ENCODE assay signal across 8 cellular contexts in genomic region chr12:126663304-126664094, GRCh38.
DNase-seq lines count a peak whose midpoint lies in the region; ATAC-seq, FAIRE-seq and TF ChIP-seq lines count a peak whose summit lies in the region.

No MANE protein-coding gene starts in this region.

- H3K4me3 ChIP-seq in DND-41 (ENCODE audit: low read depth in 1 of 2, low read length in 2 of 2), result no peak overlapping the region
- no peak overlapping the region for H3K4me3 ChIP-seq in keratinocyte (ENCODE audit: control insufficient read depth in 2 of 3, extremely low read depth in 1 of 3, insufficient read depth in 2 of 3, low read depth in 1 of 3, low read length in 3 of 3)
- no peak overlapping the region for H3K4me3 ChIP-seq in upper lobe of left lung
- no peak overlapping the region for H3K4me3 ChIP-seq in mucosa of descending colon

- H3K4me1 ChIP-seq in DND-41 (ENCODE audit: insufficient read depth, low read length) (no peaks in the 10 kb centered on the region), keratinocyte (ENCODE audit: control insufficient read depth, extremely low read depth, insufficient read depth, low read length) (no peaks in the 10 kb centered on the region), upper lobe of left lung (peaks cover 0 to 3% (median 0%) of the 10 kb centered on the region in 4 donors), mucosa of descending colon (ENCODE audit: low read depth) (no peaks in the 10 kb centered on the region)

- dilution Hi-C loops in keratinocyte (cut with MboI; ENCODE audit: extremely low pct_ligation_motif_present, low sequenced_read_pairs), result no loop called here

- H3K27me3 ChIP-seq in DND-41 (ENCODE audit: insufficient read depth, low read length, poor library complexity), result no peaks in the 10 kb centered on the region
- no peaks in the 10 kb centered on the region for H3K27me3 ChIP-seq in keratinocyte (ENCODE audit: control insufficient read depth, extremely low read depth, insufficient read depth, low read length)
- H3K27me3 ChIP-seq in upper lobe of left lung, result no peaks in the 10 kb centered on the region

- DNase-seq in DND-41, result no peak
- DNase-seq in HFFc6, result peak; percentile 1
- peak; percentile 29 for DNase-seq in RPMI8226
- DNase-seq in keratinocyte (ENCODE audit: low read depth, low spot score), result no peak
- DNase-seq in posterior vena cava (ENCODE audit: low spot score), result no peak
- DNase-seq in upper lobe of left lung, result no peak
- no peak for DNase-seq in mucosa of descending colon

- intact Hi-C loops in posterior vena cava (cut with DNase I) (no loop called here), mucosa of descending colon (cut with DNase I, micrococcal nuclease) (no loop called here)

- WGBS in upper lobe of left lung, 2 donors, result 46% methylated on average over 6 of the region's 6 CpGs

- H2AFZ ChIP-seq in DND-41 (ENCODE audit: low read depth, low read length), result no peak overlapping the region
- no peak overlapping the region for H2AFZ ChIP-seq in keratinocyte (ENCODE audit: control insufficient read depth, low read length)

- H3K9me3 ChIP-seq in DND-41 (ENCODE audit: insufficient read depth, low read length, severe bottlenecking) (no peaks in the 10 kb centered on the region), keratinocyte (ENCODE audit: control insufficient read depth, low read depth, low read length) (no peaks in the 10 kb centered on the region), upper lobe of left lung (peaks cover 0 to 5% (median 1%) of the 10 kb centered on the region in 4 donors), mucosa of descending colon (peaks cover 35% of the 10 kb centered on the region)

- FAIRE-seq in keratinocyte (lab: Jason Lieb, UNC), result no peak

- H3K4me2 ChIP-seq in DND-41 (ENCODE audit: insufficient read depth, low read length) (no peak overlapping the region), keratinocyte (ENCODE audit: control insufficient read depth, extremely low read depth, insufficient read depth, low read depth, low read length) (no peak overlapping the region)

- no peak for ATAC-seq in DND-41 (ENCODE audit: insufficient read depth, low read depth)
- no peak for ATAC-seq in upper lobe of left lung (ENCODE audit: low FRiP score in 2 of 2)
- ATAC-seq in HG03469 (IDR thresholded peaks at IDR 0.05; ENCODE audit: unreplicated experiment), result no peak
- ATAC-seq in mucosa of descending colon, result no peak

- peaks cover 36% of the 10 kb centered on the region for H3K9me3 Mint-ChIP-seq in HFFc6

- no peaks in the 10 kb centered on the region for H3K36me3 ChIP-seq in DND-41 (ENCODE audit: insufficient read depth, low read length)
- H3K36me3 ChIP-seq in keratinocyte (ENCODE audit: control insufficient read depth in 2 of 2, extremely low read depth in 1 of 2, insufficient read depth in 2 of 2, low read length in 2 of 2), result no peaks in the 10 kb centered on the region
- no peaks in the 10 kb centered on the region for H3K36me3 ChIP-seq in upper lobe of left lung
- H3K36me3 ChIP-seq in mucosa of descending colon (ENCODE audit: low read depth), result no peaks in the 10 kb centered on the region

- H3K9ac ChIP-seq in DND-41 (ENCODE audit: low read depth, low read length) (no peak overlapping the region), keratinocyte (ENCODE audit: control insufficient read depth, extremely low read depth, insufficient read depth, low read length) (no peak overlapping the region)

- peak; percentile 54 for TF ChIP-seq CTCF in DND-41 (IDR thresholded peaks at IDR 0.05; ENCODE audit: borderline replicate concordance, extremely low read depth, low read length, poor library complexity, severe bottlenecking)
- TF ChIP-seq CTCF in HFFc6 (IDR thresholded peaks at IDR 0.05), result peak; percentile 59
- peak; percentile 19 to 42 (median 33) for TF ChIP-seq CTCF in keratinocyte (optimal IDR thresholded peaks at IDR 0.05 in 1 of 3, IDR thresholded peaks at IDR 0.05 in 1 of 3, conservative IDR thresholded peaks at IDR 0.05 in 1 of 3; ENCODE audit: extremely low read depth in 1 of 3, insufficient read depth in 2 of 3, low read length in 3 of 3)
- TF ChIP-seq CTCF in upper lobe of left lung (IDR thresholded peaks at IDR 0.05), result no peak
- TF ChIP-seq CTCF in mucosa of descending colon (IDR thresholded peaks at IDR 0.05), result no peak

- no peaks in the 10 kb centered on the region for H4K20me1 ChIP-seq in DND-41 (ENCODE audit: insufficient read depth, low read length)
- H4K20me1 ChIP-seq in keratinocyte (ENCODE audit: control insufficient read depth, extremely low read depth, insufficient read depth, low read length), result no peaks in the 10 kb centered on the region

- H3K79me2 ChIP-seq in DND-41 (ENCODE audit: insufficient read depth, low read length) (no peaks in the 10 kb centered on the region), keratinocyte (ENCODE audit: control insufficient read depth, insufficient read depth, low read length) (no peaks in the 10 kb centered on the region)

- H3K4me3 Mint-ChIP-seq in HFFc6, result no peak overlapping the region

- no peak for TF ChIP-seq POLR2A in upper lobe of left lung (IDR thresholded peaks at IDR 0.05)

- no peaks in the 10 kb centered on the region for H3K9me1 ChIP-seq in keratinocyte (ENCODE audit: control insufficient read depth, extremely low read depth, insufficient read depth, low read length)

- H3K36me3 Mint-ChIP-seq in HFFc6 (ENCODE audit: low read depth), result no peaks in the 10 kb centered on the region; the same call in 1 of the 2 replicates

- H3K27me3 Mint-ChIP-seq in HFFc6 (ENCODE audit: insufficient read depth), result no peaks in the 10 kb centered on the region

- H3K4me1 Mint-ChIP-seq in HFFc6 (ENCODE audit: low read depth), result peaks cover 21% of the 10 kb centered on the region; the same call in 1 of the 2 replicates

- H3K27ac ChIP-seq in DND-41 (ENCODE audit: low read length), result no peak overlapping the region
- no peak overlapping the region for H3K27ac ChIP-seq in keratinocyte (ENCODE audit: control insufficient read depth, insufficient read depth, low read length)
- H3K27ac ChIP-seq in upper lobe of left lung, result no peak overlapping the region

- TF ChIP-seq EP300 in upper lobe of left lung (IDR thresholded peaks at IDR 0.05), result no peak

- H3K27ac Mint-ChIP-seq in HFFc6, result no peak overlapping the region

Comparison
In these comparisons a context has a peak if more than half of its experiments do, and no peak if none do; other contexts are left out.
1. DNase-seq: peak in HFFc6 (single experiment) and RPMI8226 (single experiment); none in DND-41 (single experiment), keratinocyte (single experiment), posterior vena cava (single experiment), upper lobe of left lung (0 of 2) and mucosa of descending colon (0 of 3).
2. CTCF ChIP-seq: peak in DND-41 (single experiment), HFFc6 (single experiment) and keratinocyte (3 of 3); none in upper lobe of left lung (0 of 6) and mucosa of descending colon (single experiment).